1 cellular context compared by ENCODE assay signal in the genomic region with DNA sequence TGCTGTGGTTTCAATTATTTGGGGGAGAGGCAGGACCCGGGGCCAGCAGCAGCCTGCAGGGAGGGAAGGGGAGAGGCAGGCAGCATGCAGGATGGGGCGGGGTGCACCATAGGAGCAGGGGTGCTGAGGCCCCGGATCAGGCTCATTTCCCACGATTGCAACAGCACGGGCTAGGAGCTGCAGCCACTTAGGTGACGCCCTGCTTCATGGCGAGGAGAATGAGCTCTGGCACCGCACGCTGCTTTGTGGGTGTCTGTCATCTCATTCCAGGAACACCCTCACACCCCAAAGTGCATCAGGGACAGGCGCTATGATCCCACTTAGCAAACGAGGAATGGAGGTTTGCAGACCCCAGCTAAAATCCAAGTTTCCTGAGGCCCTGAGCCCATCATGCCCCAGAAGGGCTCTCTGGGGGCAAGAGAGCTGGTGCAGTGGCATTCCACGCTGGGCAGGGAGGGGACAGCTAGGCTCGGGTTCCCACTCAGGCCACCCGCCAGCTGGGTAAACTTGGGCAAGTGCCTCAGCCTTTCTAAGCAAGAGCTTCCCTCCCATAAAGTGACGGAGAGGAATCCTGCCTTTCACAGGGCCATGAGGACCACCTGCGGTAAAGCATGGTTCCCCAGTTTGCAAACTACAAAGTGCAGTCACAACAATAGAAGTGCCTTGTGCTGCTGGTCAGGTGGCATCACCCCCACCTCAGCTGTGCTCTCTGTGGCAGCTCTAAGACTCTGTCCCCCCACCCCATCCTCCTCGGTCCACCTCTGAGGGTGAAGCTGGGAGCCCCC.
TF ChIP-seq lines count a peak whose summit lies in the region.

No MANE protein-coding gene starts in this region.

TF ChIP-seq in HepG2, 621 proteins besides CTCF, POLR2A, EP300 and RAD21:
- TF ChIP-seq, protein P1, sequence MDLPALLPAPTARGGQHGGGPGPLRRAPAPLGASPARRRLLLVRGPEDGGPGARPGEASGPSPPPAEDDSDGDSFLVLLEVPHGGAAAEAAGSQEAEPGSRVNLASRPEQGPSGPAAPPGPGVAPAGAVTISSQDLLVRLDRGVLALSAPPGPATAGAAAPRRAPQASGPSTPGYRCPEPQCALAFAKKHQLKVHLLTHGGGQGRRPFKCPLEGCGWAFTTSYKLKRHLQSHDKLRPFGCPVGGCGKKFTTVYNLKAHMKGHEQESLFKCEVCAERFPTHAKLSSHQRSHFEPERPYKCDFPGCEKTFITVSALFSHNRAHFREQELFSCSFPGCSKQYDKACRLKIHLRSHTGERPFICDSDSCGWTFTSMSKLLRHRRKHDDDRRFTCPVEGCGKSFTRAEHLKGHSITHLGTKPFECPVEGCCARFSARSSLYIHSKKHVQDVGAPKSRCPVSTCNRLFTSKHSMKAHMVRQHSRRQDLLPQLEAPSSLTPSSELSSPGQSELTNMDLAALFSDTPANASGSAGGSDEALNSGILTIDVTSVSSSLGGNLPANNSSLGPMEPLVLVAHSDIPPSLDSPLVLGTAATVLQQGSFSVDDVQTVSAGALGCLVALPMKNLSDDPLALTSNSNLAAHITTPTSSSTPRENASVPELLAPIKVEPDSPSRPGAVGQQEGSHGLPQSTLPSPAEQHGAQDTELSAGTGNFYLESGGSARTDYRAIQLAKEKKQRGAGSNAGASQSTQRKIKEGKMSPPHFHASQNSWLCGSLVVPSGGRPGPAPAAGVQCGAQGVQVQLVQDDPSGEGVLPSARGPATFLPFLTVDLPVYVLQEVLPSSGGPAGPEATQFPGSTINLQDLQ (CRISPR knock-in tag; IDR thresholded peaks at IDR 0.05), result no peak
- TF ChIP-seq XRCC5 (optimal IDR thresholded peaks at IDR 0.05; ENCODE audit: low read length), result no peak
- TF ChIP-seq ERF (CRISPR knock-in tag; IDR thresholded peaks at IDR 0.05), result no peak
- TF ChIP-seq ZNF33B (CRISPR knock-in tag; IDR thresholded peaks at IDR 0.05), result no peak
- TF ChIP-seq ZNF792 (CRISPR knock-in tag; IDR thresholded peaks at IDR 0.05), result no peak
